9 cellular contexts compared by ENCODE assay signal in the genomic region with DNA sequence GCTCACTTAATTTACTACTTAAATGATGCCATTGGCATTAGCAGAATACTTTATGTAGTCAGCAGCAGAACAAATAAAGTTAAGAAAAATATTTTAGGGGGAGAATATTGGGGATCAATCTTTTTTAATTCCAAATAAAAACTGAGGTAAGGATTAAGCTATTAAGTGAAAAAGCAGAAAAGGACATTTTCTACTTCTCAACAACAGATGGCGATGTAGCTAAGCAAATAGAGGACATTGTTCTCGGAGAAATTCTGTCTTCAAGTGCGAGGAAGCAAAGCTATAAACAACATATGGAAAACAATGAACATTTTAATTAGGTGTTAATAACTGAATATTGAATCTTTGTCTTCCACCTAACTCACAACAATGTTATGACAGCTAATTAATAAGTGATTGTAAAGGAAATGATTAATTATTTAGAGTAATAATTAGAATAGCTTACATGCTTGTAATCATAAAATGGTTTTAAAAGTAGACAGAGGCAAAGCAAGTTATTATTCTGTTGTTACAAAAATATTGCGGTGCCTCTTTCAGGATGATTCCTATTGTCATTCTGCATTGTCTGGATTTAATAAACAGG. TPM values are rescaled to one million over a fixed set of nuclear protein-coding genes. Genes with fewer than 3 reads are reported as not detected.
DNase-seq lines count a peak whose midpoint lies in the region; ATAC-seq and TF ChIP-seq lines count a peak whose summit lies in the region.
"Had no signal": no experiment of that assay in that cellular context is flagged by ENCODE, and none has a peak within 500 bp of the region (broad histone marks: within the 10 kb centered on the region; RNA-seq: fewer than 3 reads in every experiment).

No MANE protein-coding gene starts in this region.

- intact Hi-C loops in activated CD8-positive, alpha-beta T cell treated with anti-CD3 and anti-CD28 coated beads for 36 hours (cut with micrococcal nuclease) = loop anchor here (5.0 to 10.0 kb wide), 2 partner anchors 138 to 811 kb away; no protein-coding TSS in a partner anchor
- intact Hi-C loops in activated B cell treated with CpG ODN at 0.5 μM for 24 hours (cut with micrococcal nuclease) = loop anchor here (1.0 to 10.0 kb wide), 6 partner anchors 10 to 1218 kb away; no protein-coding TSS in a partner anchor
- intact Hi-C loops in uterus (cut with DNase I; ENCODE audit: low total_unique reads) = no loop called here

- H3K4me3 ChIP-seq in uterus = no peak overlapping the region

- no peaks in the 10 kb centered on the region for H3K9me3 ChIP-seq in uterus

- POLR2A ChIA-PET in activated CD8-positive, alpha-beta T cell treated with anti-CD3 and anti-CD28 coated beads for 36 hours (lab: Charles Lee) = no interaction called here
- POLR2A ChIA-PET in activated CD8-positive, alpha-beta T cell treated with anti-CD3 and anti-CD28 coated beads, Interleukin-2, amount 10 ng/mL, durations not matched to agents 7 days and 5 days (lab: Charles Lee) = no interaction called here
- POLR2A ChIA-PET in activated B cell treated with CpG ODN at 0.5 μM for 24 hours (lab: Charles Lee) = interaction anchor here (1.1 to 2.0 kb wide), 5 partner anchors 8 to 139 kb away, joined by 3 to 18 read pairs (median 4); a partner anchor contains a TSS

- H3K27me3 Mint-ChIP-seq in activated CD8-positive, alpha-beta T cell treated with anti-CD3 and anti-CD28 coated beads for 36 hours = peaks cover 36% of the 10 kb centered on the region
- H3K27me3 Mint-ChIP-seq in activated CD8-positive, alpha-beta T cell treated with anti-CD3 and anti-CD28 coated beads, Interleukin-2, amount 10 ng/mL, durations not matched to agents 7 days and 5 days (ENCODE audit: low read depth) = peaks cover 44% of the 10 kb centered on the region
- H3K27me3 Mint-ChIP-seq in activated B cell treated with CpG ODN at 0.5 μM for 24 hours = peaks cover 27% of the 10 kb centered on the region
- peaks cover 5 to 20% (median 11%) of the 10 kb centered on the region in 3 donors for H3K27me3 Mint-ChIP-seq in immature natural killer cell (ENCODE audit: low read depth in 3 of 3)
- H3K27me3 Mint-ChIP-seq in stimulated activated memory B cell treated with anti-CD40 and anti-IgM and Interleukin-4, amounts not matched to agents 10 μg/mL and 1 μg/mL and 100 μg/mL, for 72 hours = peaks cover 24% of the 10 kb centered on the region

- no peak overlapping the region for H3K27ac ChIP-seq in uterus

- H3K4me3 Mint-ChIP-seq in activated CD8-positive, alpha-beta T cell treated with anti-CD3 and anti-CD28 coated beads for 36 hours = no peak overlapping the region
- H3K4me3 Mint-ChIP-seq in activated CD8-positive, alpha-beta T cell treated with anti-CD3 and anti-CD28 coated beads, Interleukin-2, amount 10 ng/mL, durations not matched to agents 7 days and 5 days = no peak overlapping the region
- H3K4me3 Mint-ChIP-seq in activated B cell treated with CpG ODN at 0.5 μM for 24 hours (no peak overlapping the region), immature natural killer cell (no peak overlapping the region)
- no peak overlapping the region for H3K4me3 Mint-ChIP-seq in stimulated activated memory B cell treated with anti-CD40 and anti-IgM and Interleukin-4, amounts not matched to agents 10 μg/mL and 1 μg/mL and 100 μg/mL, for 72 hours
- H3K4me3 Mint-ChIP-seq: activated naive CD4-positive, alpha-beta T cell treated with anti-CD3 and anti-CD28 coated beads, Interleukin-2, amount 50 U/mL, for 24 hours had no signal

- no peaks in the 10 kb centered on the region for H3K9me3 Mint-ChIP-seq in activated CD8-positive, alpha-beta T cell treated with anti-CD3 and anti-CD28 coated beads for 36 hours
- H3K9me3 Mint-ChIP-seq in activated CD8-positive, alpha-beta T cell treated with anti-CD3 and anti-CD28 coated beads, Interleukin-2, amount 10 ng/mL, durations not matched to agents 7 days and 5 days (ENCODE audit: insufficient read depth) = no peaks in the 10 kb centered on the region
- no peaks in the 10 kb centered on the region for H3K9me3 Mint-ChIP-seq in activated B cell treated with CpG ODN at 0.5 μM for 24 hours
- peaks cover 0 to 1% (median 0%) of the 10 kb centered on the region in 6 donors for H3K9me3 Mint-ChIP-seq in immature natural killer cell
- H3K9me3 Mint-ChIP-seq in stimulated activated memory B cell treated with anti-CD40 and anti-IgM and Interleukin-4, amounts not matched to agents 10 μg/mL and 1 μg/mL and 100 μg/mL, for 72 hours = no peaks in the 10 kb centered on the region
- H3K9me3 Mint-ChIP-seq: activated naive CD4-positive, alpha-beta T cell treated with anti-CD3 and anti-CD28 coated beads, Interleukin-2, amount 50 U/mL, for 24 hours had no signal

- no peaks in the 10 kb centered on the region for H3K36me3 Mint-ChIP-seq in activated CD8-positive, alpha-beta T cell treated with anti-CD3 and anti-CD28 coated beads for 36 hours (ENCODE audit: low read depth)
- H3K36me3 Mint-ChIP-seq in activated CD8-positive, alpha-beta T cell treated with anti-CD3 and anti-CD28 coated beads, Interleukin-2, amount 10 ng/mL, durations not matched to agents 7 days and 5 days (ENCODE audit: low read depth) = no peaks in the 10 kb centered on the region
- no peaks in the 10 kb centered on the region for H3K36me3 Mint-ChIP-seq in activated B cell treated with CpG ODN at 0.5 μM for 24 hours (ENCODE audit: low read depth)
- H3K36me3 Mint-ChIP-seq in immature natural killer cell = no peaks in the 10 kb centered on the region
- no peaks in the 10 kb centered on the region for H3K36me3 Mint-ChIP-seq in stimulated activated memory B cell treated with anti-CD40 and anti-IgM and Interleukin-4, amounts not matched to agents 10 μg/mL and 1 μg/mL and 100 μg/mL, for 72 hours
- H3K36me3 Mint-ChIP-seq: activated naive CD4-positive, alpha-beta T cell treated with anti-CD3 and anti-CD28 coated beads, Interleukin-2, amount 50 U/mL, for 24 hours had no signal

- H3K27ac Mint-ChIP-seq in activated CD8-positive, alpha-beta T cell treated with anti-CD3 and anti-CD28 coated beads for 36 hours = no peak overlapping the region
- no peak overlapping the region for H3K27ac Mint-ChIP-seq in activated CD8-positive, alpha-beta T cell treated with anti-CD3 and anti-CD28 coated beads, Interleukin-2, amount 10 ng/mL, durations not matched to agents 7 days and 5 days
- H3K27ac Mint-ChIP-seq in activated B cell treated with CpG ODN at 0.5 μM for 24 hours (no peak overlapping the region), immature natural killer cell (no peak overlapping the region)
- H3K27ac Mint-ChIP-seq in stimulated activated memory B cell treated with anti-CD40 and anti-IgM and Interleukin-4, amounts not matched to agents 10 μg/mL and 1 μg/mL and 100 μg/mL, for 72 hours = no peak overlapping the region
- H3K27ac Mint-ChIP-seq: activated naive CD4-positive, alpha-beta T cell treated with anti-CD3 and anti-CD28 coated beads, Interleukin-2, amount 50 U/mL, for 24 hours had no signal

- TF ChIP-seq POLR2A in uterus (IDR thresholded peaks at IDR 0.05) = no peak

- CTCF ChIA-PET in activated CD8-positive, alpha-beta T cell treated with anti-CD3 and anti-CD28 coated beads for 36 hours (lab: Charles Lee) = interaction anchor here (0.7 to 3.3 kb wide), 47 partner anchors 9 to 836 kb away, joined by 3 to 39 read pairs (median 4); a partner anchor contains a TSS
- CTCF ChIA-PET in activated CD8-positive, alpha-beta T cell treated with anti-CD3 and anti-CD28 coated beads, Interleukin-2, amount 10 ng/mL, durations not matched to agents 7 days and 5 days (lab: Charles Lee) = interaction anchor here (0.7 to 2.7 kb wide), 34 partner anchors 8 to 835 kb away, joined by 3 to 19 read pairs (median 5); a partner anchor contains a TSS
- CTCF ChIA-PET in activated B cell treated with CpG ODN at 0.5 μM for 24 hours (lab: Charles Lee) = interaction anchor here (0.7 to 8.7 kb wide), 30 partner anchors 10 to 1219 kb away, joined by 3 to 342 read pairs (median 4); a partner anchor contains a TSS

- no peaks in the 10 kb centered on the region for H3K36me3 ChIP-seq in uterus

- peak; percentile 74 for TF ChIP-seq CTCF in activated CD8-positive, alpha-beta T cell treated with anti-CD3 and anti-CD28 coated beads for 36 hours (IDR thresholded peaks at IDR 0.05)
- TF ChIP-seq CTCF in activated B cell treated with CpG ODN at 0.5 μM for 24 hours (IDR thresholded peaks at IDR 0.05) (no peak), uterus (IDR thresholded peaks at IDR 0.05) (peak; percentile 47 to 57 (median 52))

- no peak for ATAC-seq in activated CD8-positive, alpha-beta T cell treated with anti-CD3 and anti-CD28 coated beads for 36 hours
- no peak for ATAC-seq in activated CD8-positive, alpha-beta T cell treated with anti-CD3 and anti-CD28 coated beads, Interleukin-2, amount 10 ng/mL, durations not matched to agents 7 days and 5 days
- ATAC-seq in activated B cell treated with CpG ODN at 0.5 μM for 24 hours (ENCODE audit: low read depth) = peak; percentile 25
- no peak for ATAC-seq in GM19395 (IDR thresholded peaks at IDR 0.05; ENCODE audit: unreplicated experiment)
- ATAC-seq in stimulated activated memory B cell treated with anti-CD40 and anti-IgM and Interleukin-4, amounts not matched to agents 10 μg/mL and 1 μg/mL and 100 μg/mL, for 72 hours = no peak

- no peak for DNase-seq in activated CD8-positive, alpha-beta T cell treated with anti-CD3 and anti-CD28 coated beads for 36 hours
- no peak for DNase-seq in activated CD8-positive, alpha-beta T cell treated with anti-CD3 and anti-CD28 coated beads, Interleukin-2, amount 10 ng/mL, durations not matched to agents 7 days and 5 days
- DNase-seq in NCI-H1105 treated with DMSO at 0.1 percent for 48 hours (lab: John Stamatoyannopoulos, UW) (peak; percentile 62), activated B cell treated with CpG ODN at 0.5 μM for 24 hours (no peak), immature natural killer cell (peak; percentile 10 to 26 (median 18)), uterus (no peak)

- peaks cover 2% of the 10 kb centered on the region for H3K4me1 Mint-ChIP-seq in activated CD8-positive, alpha-beta T cell treated with anti-CD3 and anti-CD28 coated beads for 36 hours (ENCODE audit: low read depth)
- peaks cover 3% of the 10 kb centered on the region for H3K4me1 Mint-ChIP-seq in activated CD8-positive, alpha-beta T cell treated with anti-CD3 and anti-CD28 coated beads, Interleukin-2, amount 10 ng/mL, durations not matched to agents 7 days and 5 days (ENCODE audit: low read depth)
- H3K4me1 Mint-ChIP-seq in activated B cell treated with CpG ODN at 0.5 μM for 24 hours = peaks cover 10% of the 10 kb centered on the region
- no peaks in the 10 kb centered on the region for H3K4me1 Mint-ChIP-seq in immature natural killer cell
- peaks cover 12% of the 10 kb centered on the region for H3K4me1 Mint-ChIP-seq in stimulated activated memory B cell treated with anti-CD40 and anti-IgM and Interleukin-4, amounts not matched to agents 10 μg/mL and 1 μg/mL and 100 μg/mL, for 72 hours
- H3K4me1 Mint-ChIP-seq: activated naive CD4-positive, alpha-beta T cell treated with anti-CD3 and anti-CD28 coated beads, Interleukin-2, amount 50 U/mL, for 24 hours had no signal

- no peaks in the 10 kb centered on the region for H3K4me1 ChIP-seq in uterus

- H3K27me3 ChIP-seq in uterus = no peaks in the 10 kb centered on the region

RNA-seq across cellular contexts. Expression of a gene that starts 32.8 kb away (rescaled TPM):
- total RNA-seq in activated CD8-positive, alpha-beta T cell treated with anti-CD3 and anti-CD28 coated beads for 36 hours = 10 to 100 TPM; 24.5 to 25.4 TPM
- 10 to 100 TPM; 31.7 to 34.3 TPM for total RNA-seq in activated CD8-positive, alpha-beta T cell treated with anti-CD3 and anti-CD28 coated beads, Interleukin-2, amount 10 ng/mL, durations not matched to agents 7 days and 5 days
- total RNA-seq in activated B cell treated with CpG ODN at 0.5 μM for 24 hours (35.5 and 38.8 TPM in 2 replicates), uterus (10 to 100 TPM in 3 of 4 donors, 1 to 10 TPM in 1; 6.5 to 45.5 (median 32.7) TPM)
- 1 to 10 TPM; 3.0 to 7.7 (median 4.2) TPM for polyA plus RNA-seq in immature natural killer cell

RNA-seq across cellular contexts. Expression of a gene that starts 41.6 kb away (rescaled TPM):
- 100 to 1,000 TPM in 1 of 2 experiments, 10 to 100 TPM in 1; 87.2 to 104 TPM for total RNA-seq in activated CD8-positive, alpha-beta T cell treated with anti-CD3 and anti-CD28 coated beads for 36 hours
- 10 to 100 TPM; 30.1 to 32.6 TPM for total RNA-seq in activated CD8-positive, alpha-beta T cell treated with anti-CD3 and anti-CD28 coated beads, Interleukin-2, amount 10 ng/mL, durations not matched to agents 7 days and 5 days
- total RNA-seq in activated B cell treated with CpG ODN at 0.5 μM for 24 hours (16.8 and 16.9 TPM in 2 replicates), uterus (10 to 100 TPM in 3 of 4 donors, 1 to 10 TPM in 1; 3.6 to 42.4 (median 25.8) TPM)
- polyA plus RNA-seq in immature natural killer cell = 10 to 100 TPM; 15.9 to 19.8 (median 19.1) TPM

Comparison
In these comparisons a context has a peak if more than half of its experiments do, and no peak if none do; other contexts are left out.
1. DNase-seq: peak in NCI-H1105 treated with DMSO at 0.1 percent for 48 hours (single experiment) and immature natural killer cell (3 of 3); none in activated CD8-positive, alpha-beta T cell treated with anti-CD3 and anti-CD28 coated beads for 36 hours (single experiment), activated CD8-positive, alpha-beta T cell treated with anti-CD3 and anti-CD28 coated beads, Interleukin-2, amount 10 ng/mL, durations not matched to agents 7 days and 5 days (single experiment), activated B cell treated with CpG ODN at 0.5 μM for 24 hours (single experiment) and uterus (0 of 2).